ENCODE assay signal across 8 cellular contexts in the genomic region with DNA sequence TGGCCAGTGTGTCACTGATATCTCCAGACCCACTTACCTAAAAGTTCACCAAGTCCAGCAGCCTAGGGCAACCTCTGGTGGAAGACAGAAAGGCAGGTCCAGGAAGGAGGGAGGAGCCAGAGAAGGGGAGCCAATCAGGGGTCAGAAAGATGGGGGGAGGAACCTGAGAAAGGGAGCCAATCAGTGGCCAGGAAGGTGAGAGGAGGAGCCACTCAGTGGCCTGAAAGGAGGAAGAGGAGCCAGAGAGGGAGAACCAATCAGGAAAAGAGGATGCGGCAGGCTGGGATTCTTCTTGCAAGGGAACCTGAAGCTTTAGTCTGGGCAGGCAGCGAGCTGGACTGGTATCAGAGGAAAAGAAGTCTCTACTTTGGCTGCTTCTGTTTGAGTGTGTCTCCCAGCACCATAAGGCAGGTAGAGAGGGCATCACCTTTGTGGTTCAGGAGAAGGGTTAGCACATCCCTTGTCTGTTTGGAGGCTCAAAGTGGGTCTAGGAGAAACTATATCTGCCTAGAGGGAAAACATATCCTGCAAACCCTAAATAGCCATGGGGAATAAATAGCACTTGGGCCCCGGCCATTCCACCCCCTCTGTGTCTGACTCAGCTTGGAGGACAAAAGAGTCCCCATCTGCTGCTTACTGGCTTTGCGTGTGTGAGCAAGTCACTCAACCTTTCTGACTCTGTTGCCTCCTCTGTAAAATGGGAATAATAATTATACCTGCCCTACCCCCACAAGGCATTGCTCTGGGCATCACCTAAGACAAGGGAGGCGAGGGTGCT. TPM values are rescaled to one million over a fixed set of nuclear protein-coding genes. Genes with fewer than 3 reads are reported as not detected.
DNase-seq lines count a peak whose midpoint lies in the region; ATAC-seq and TF ChIP-seq lines count a peak whose summit lies in the region.

No MANE protein-coding gene starts in this region.

- H3K27ac ChIP-seq in testis = no peak overlapping the region

- no peaks in the 10 kb centered on the region for H3K9me3 ChIP-seq in testis

- TF ChIP-seq CTCF in testis (IDR thresholded peaks at IDR 0.05) = no peak

- H3K27me3 ChIP-seq in testis = no peaks in the 10 kb centered on the region

- intact Hi-C loops in testis (cut with DNase I; ENCODE audit: low total_unique reads) = no loop called here

- ATAC-seq in GM18867 (IDR thresholded peaks at IDR 0.05; ENCODE audit: unreplicated experiment) (no peak), GM18861 (IDR thresholded peaks at IDR 0.05; ENCODE audit: unreplicated experiment) (no peak)

- DNase-seq in stimulated activated CD4-positive, alpha-beta T cell treated with anti-CD3 and anti-CD28 coated beads, Interleukin-15, amount 100 ng/mL, for 24 hours = peak; percentile 50
- no peak for DNase-seq in stimulated activated CD4-positive, alpha-beta T cell treated with anti-CD3 and anti-CD28 coated beads, Interleukin-12 subunit alpha, Interleukin-12 subunit beta, amount 100 ng/mL, for 4 hours
- DNase-seq in NCI-H2171 treated with DMSO at 0.1 percent for 48 hours (lab: John Stamatoyannopoulos, UW) (peak; percentile 97), amniotic epithelial cell (ENCODE audit: low read depth) (peak; percentile 33), iPS-NIHi11 (ENCODE audit: low spot score) (peak; percentile 95), testis (peak; percentile 73)

- no peak overlapping the region for H3K4me3 ChIP-seq in testis

- H3K4me1 ChIP-seq in testis = no peaks in the 10 kb centered on the region

- no peak for TF ChIP-seq POLR2A in testis (IDR thresholded peaks at IDR 0.05)

- 41 to 51% methylated on average over 5 of the region's 5 CpGs for WGBS in testis, 2 donors

- no peaks in the 10 kb centered on the region for H3K36me3 ChIP-seq in testis (ENCODE audit: low read depth, missing control alignments)

RNA-seq across cellular contexts. Expression of a gene that starts 43.4 kb away (rescaled TPM):
- 1 to 10 TPM in 1 of 2 donors, under 1 TPM in 1; 0.55 to 1.9 TPM for total RNA-seq in testis
- 0.55 TPM for polyA plus RNA-seq in testis (ENCODE audit: insufficient read depth, low read depth, low replicate concordance)
